22 cellular contexts compared by ENCODE assay signal in the genomic region with DNA sequence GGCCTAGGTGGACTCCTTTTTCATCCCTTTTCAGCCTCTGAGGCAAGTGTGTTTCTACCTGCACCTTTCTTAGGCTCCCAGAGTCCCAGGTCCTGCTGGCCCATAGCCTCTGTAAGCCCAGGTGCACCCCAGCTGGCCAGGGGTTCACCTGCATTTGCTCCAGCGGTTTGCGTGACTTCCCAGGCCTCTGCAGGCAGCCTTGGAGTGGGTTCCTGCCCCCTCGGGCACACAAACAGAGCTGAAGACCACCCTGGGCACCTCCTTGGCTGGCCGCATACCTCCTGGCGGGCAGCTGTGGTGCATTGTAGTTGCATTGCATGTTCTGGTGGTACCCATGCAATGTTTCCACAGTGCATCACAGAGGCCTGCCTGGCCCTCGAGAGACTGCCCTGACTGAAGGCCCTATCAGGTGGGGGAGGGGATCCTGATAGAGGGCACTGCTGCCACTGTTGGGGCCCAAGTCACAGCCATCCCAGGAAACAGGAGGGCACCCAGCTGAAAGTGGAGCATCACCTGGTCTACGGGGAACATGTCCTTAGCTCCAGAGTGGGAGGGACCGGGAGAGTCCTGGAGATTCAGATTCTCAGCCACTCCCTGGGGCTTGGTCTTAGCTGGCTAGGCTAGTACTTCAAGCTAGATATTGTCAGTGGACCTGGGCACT. TPM values are rescaled to one million over a fixed set of nuclear protein-coding genes. Genes with fewer than 3 reads are reported as not detected.
DNase-seq lines count a peak whose midpoint lies in the region; ATAC-seq, FAIRE-seq and TF ChIP-seq lines count a peak whose summit lies in the region.
"Had no signal": no experiment of that assay in that cellular context is flagged by ENCODE, and none has a peak within 500 bp of the region (broad histone marks: within the 10 kb centered on the region; RNA-seq: fewer than 3 reads in every experiment).

No MANE protein-coding gene starts in this region.

- H3K9me3 Mint-ChIP-seq in chondrocyte (ENCODE audit: low read depth) = no peaks in the 10 kb centered on the region
- no peaks in the 10 kb centered on the region for H3K9me3 Mint-ChIP-seq in stimulated activated naive B cell treated with anti-CD40 and anti-IgM and Interleukin-4, amounts not matched to agents 10 μg/mL and 1 μg/mL and 100 μg/mL, for 72 hours
- H3K9me3 Mint-ChIP-seq: CD14-positive monocyte; CD8-positive, alpha-beta T cell; GM23338 had no signal

- H2BK5ac ChIP-seq in neuronal stem cell (ENCODE audit: low read length) = no peak overlapping the region

- H3K4me2 ChIP-seq in HepG2 (ENCODE audit: low read depth, low read length) = no peak overlapping the region
- no peak overlapping the region for H3K4me2 ChIP-seq in neuronal stem cell (ENCODE audit: insufficient read depth, low read length, poor library complexity, severe bottlenecking)
- H3K4me2 ChIP-seq: A549, GM23338 had no signal

- H3K79me1 ChIP-seq in neuronal stem cell (ENCODE audit: low read depth, low read length) = peaks cover 5% of the 10 kb centered on the region

- H3K23ac ChIP-seq in neuronal stem cell (ENCODE audit: low read depth, low read length, poor library complexity) = no peak overlapping the region

- H3K9me3 ChIP-seq in HepG2 (ENCODE audit: low read length) (no peaks in the 10 kb centered on the region), right lobe of liver (no peaks in the 10 kb centered on the region), neuronal stem cell (replicated peaks in 1 of 2; ENCODE audit: control insufficient read depth in 2 of 2, insufficient read depth in 1 of 2, low read depth in 1 of 2, low read length in 2 of 2) (peaks cover 0 to 1% of the 10 kb centered on the region in 2 donors)
- H3K9me3 ChIP-seq: A549 had no signal

- no peak overlapping the region for H3K4me3 Mint-ChIP-seq in chondrocyte (ENCODE audit: unreplicated experiment)
- no peak overlapping the region for H3K4me3 Mint-ChIP-seq in stimulated activated naive B cell treated with anti-CD40 and anti-IgM and Interleukin-4, amounts not matched to agents 10 μg/mL and 1 μg/mL and 100 μg/mL, for 72 hours
- H3K4me3 Mint-ChIP-seq: CD14-positive monocyte; CD8-positive, alpha-beta T cell; GM23338 had no signal

- no peaks in the 10 kb centered on the region for H3K27me3 Mint-ChIP-seq in chondrocyte (ENCODE audit: low read depth)
- no peaks in the 10 kb centered on the region for H3K27me3 Mint-ChIP-seq in stimulated activated naive B cell treated with anti-CD40 and anti-IgM and Interleukin-4, amounts not matched to agents 10 μg/mL and 1 μg/mL and 100 μg/mL, for 72 hours

- no peaks in the 10 kb centered on the region for H3K27me3 ChIP-seq in HepG2 (ENCODE audit: control insufficient read depth in 1 of 2, insufficient read depth in 2 of 2, low read length in 2 of 2)
- H3K27me3 ChIP-seq in right lobe of liver = no peaks in the 10 kb centered on the region
- H3K27me3 ChIP-seq in neuronal stem cell (ENCODE audit: control insufficient read depth in 3 of 3, insufficient read depth in 3 of 3, low read depth in 1 of 3, low read length in 3 of 3) = no peaks in the 10 kb centered on the region

- H3K79me2 ChIP-seq in HepG2 (ENCODE audit: insufficient read depth, low read length) = no peaks in the 10 kb centered on the region

- H4K20me1 ChIP-seq in HepG2 (ENCODE audit: insufficient read depth, low read length) = no peaks in the 10 kb centered on the region

- in situ Hi-C loops in HepG2 (cut with HindIII; ENCODE audit: extremely low pct_ligation_motif_present, low pct_unique_long_range_greater_than_20kb) = no loop called here

- FAIRE-seq in HepG2 (lab: Jason Lieb, UNC) = no peak
- FAIRE-seq: A549, D721Med, G401.6 had no signal

- no peak overlapping the region for H3K27ac Mint-ChIP-seq in chondrocyte (ENCODE audit: unreplicated experiment)
- peak overlapping the region; percentile 25 for H3K27ac Mint-ChIP-seq in stimulated activated naive B cell treated with anti-CD40 and anti-IgM and Interleukin-4, amounts not matched to agents 10 μg/mL and 1 μg/mL and 100 μg/mL, for 72 hours
- H3K27ac Mint-ChIP-seq: CD14-positive monocyte; CD8-positive, alpha-beta T cell; GM23338 had no signal

- intact Hi-C loops in HepG2 (cut with micrococcal nuclease; ENCODE audit: unreplicated experiment) = no loop called here
- intact Hi-C loops in right lobe of liver (cut with DNase I) = no loop called here
- intact Hi-C loops in lower leg skin (cut with DNase I; ENCODE audit: low total_unique reads) = no loop called here

- H2BK120ac ChIP-seq in neuronal stem cell (ENCODE audit: low read depth, low read length) = no peak overlapping the region

- peak overlapping the region; percentile 57 for H4K8ac ChIP-seq in neuronal stem cell (ENCODE audit: low read depth, low read length)

- H2BK15ac ChIP-seq in neuronal stem cell (ENCODE audit: low read length) = no peak overlapping the region

- H3K27ac ChIP-seq in HepG2 (ENCODE audit: extremely low read length, insufficient read depth, low read length) = no peak overlapping the region
- no peak overlapping the region for H3K27ac ChIP-seq in right lobe of liver
- H3K27ac ChIP-seq in neuronal stem cell (replicated peaks; ENCODE audit: low read length) = no peak overlapping the region
- H3K27ac ChIP-seq: A549 had no signal

- no peak for ATAC-seq in HepG2
- no peak for ATAC-seq in right lobe of liver
- ATAC-seq in stimulated activated naive B cell treated with anti-CD40 and anti-IgM and Interleukin-4, amounts not matched to agents 10 μg/mL and 1 μg/mL and 100 μg/mL, for 72 hours (replicated peaks) = no peak
- ATAC-seq: A549; CD8-positive, alpha-beta T cell; GM23338 had no signal

- DNase-seq in HepG2 (ENCODE audit: low spot score) = no peak
- DNase-seq in right lobe of liver = no peak
- peak; percentile 55 for DNase-seq in chondrocyte (ENCODE audit: low spot score)
- no peak for DNase-seq in neuronal stem cell (ENCODE audit: low spot score)
- DNase-seq in stimulated activated naive B cell treated with anti-CD40 and anti-IgM and Interleukin-4, amounts not matched to agents 10 μg/mL and 1 μg/mL and 100 μg/mL, for 72 hours = no peak
- no peak for DNase-seq in OCI-M2 (lab: John Stamatoyannopoulos, UW; ENCODE audit: unreplicated experiment)
- DNase-seq in activated CD8-positive, alpha-beta memory T cell treated with anti-CD3 and anti-CD28 coated beads for 24 hours = no peak
- DNase-seq in lower leg skin (ENCODE audit: low spot score in 2 of 2) = no peak
- DNase-seq: CD8-positive, alpha-beta T cell; COR-L47; DMS153; DMS79 treated with DMSO at 0.1 percent for 48 hours; EL; H7 had no signal

- no peak overlapping the region for H3K18ac ChIP-seq in neuronal stem cell (ENCODE audit: low read length)

- peak in 1 of 2 experiments; percentile 27; a peak in 1 of 4 replicates for TF ChIP-seq POLR2A in HepG2 (IDR thresholded peaks at IDR 0.05; ENCODE audit: insufficient read depth in 1 of 2, low read depth in 2 of 2, low read length in 2 of 2)
- TF ChIP-seq POLR2A in right lobe of liver (IDR thresholded peaks at IDR 0.05) = no peak
- no peak for TF ChIP-seq POLR2A in lower leg skin (IDR thresholded peaks at IDR 0.05)

- H3K4me3 ChIP-seq in HepG2 (replicated peaks in 1 of 3; ENCODE audit: insufficient read depth in 1 of 3, low read depth in 2 of 3, low read length in 3 of 3) (no peak overlapping the region), right lobe of liver (no peak overlapping the region), neuronal stem cell (ENCODE audit: low read length in 2 of 2) (peak overlapping the region in 1 of 2 donors; percentile 23), lower leg skin (ENCODE audit: low read depth, poor library complexity, severe bottlenecking) (no peak overlapping the region)
- H3K4me3 ChIP-seq: A549, GM23338 had no signal

- TF ChIP-seq CTCF in HepG2 (CRISPR knock-in tag; IDR thresholded peaks at IDR 0.05) = no peak
- no peak for TF ChIP-seq CTCF in right lobe of liver (IDR thresholded peaks at IDR 0.05)
- no peak for TF ChIP-seq CTCF in chondrocyte (IDR thresholded peaks at IDR 0.05)
- TF ChIP-seq CTCF in lower leg skin (IDR thresholded peaks at IDR 0.05) = no peak

- no peak overlapping the region for H4K91ac ChIP-seq in neuronal stem cell (ENCODE audit: low read depth, low read length, poor library complexity)

- no peak overlapping the region for H2AK5ac ChIP-seq in neuronal stem cell (ENCODE audit: low read depth, low read length)

- no TSS peak for BruUV-seq in HepG2 (replicated peaks; lab: Mats Ljungman, UMichigan)

- POLR2A ChIA-PET in HepG2 (lab: Yijun Ruan, JAX) = no interaction called here

- H3K4me1 Mint-ChIP-seq in chondrocyte (ENCODE audit: low read depth) = no peaks in the 10 kb centered on the region
- peaks cover 13 to 26% of the 10 kb centered on the region in 2 donors for H3K4me1 Mint-ChIP-seq in stimulated activated naive B cell treated with anti-CD40 and anti-IgM and Interleukin-4, amounts not matched to agents 10 μg/mL and 1 μg/mL and 100 μg/mL, for 72 hours
- H3K4me1 Mint-ChIP-seq: CD14-positive monocyte, GM23338 had no signal

- no peak for TF ChIP-seq EP300 in HepG2 (IDR thresholded peaks at IDR 0.05; ENCODE audit: low read depth in 2 of 2, low read length in 2 of 2)
- no peak for TF ChIP-seq EP300 in HepG2 (CRISPR knock-in tag; IDR thresholded peaks at IDR 0.05; ENCODE audit: borderline replicate concordance)

- H3K36me3 ChIP-seq in HepG2 (replicated peaks in 1 of 2; ENCODE audit: control insufficient read depth in 1 of 2, insufficient read depth in 2 of 2, low read length in 2 of 2) (peaks cover 48 to 88% of the 10 kb centered on the region in 2 experiments), right lobe of liver (peaks cover 0 to 83% (median 26%) of the 10 kb centered on the region in 4 donors), neuronal stem cell (replicated peaks in 1 of 2; ENCODE audit: control insufficient read depth in 2 of 2, insufficient read depth in 2 of 2, low read length in 2 of 2) (peaks cover 81 to 98% of the 10 kb centered on the region in 2 donors)

- no peak overlapping the region for H2BK12ac ChIP-seq in neuronal stem cell (ENCODE audit: low read length)

- WGBS in HepG2 (ENCODE audit: low lambda C conversion rate) = 95% methylated on average over 6 of the region's 8 CpGs
- WGBS in right lobe of liver (ENCODE audit: insufficient coverage, low coverage, low lambda C conversion rate, missing lambda C conversion rate) = 100% methylated on average over 3 of the region's 8 CpGs
- no CpG with 5 or more reads among the region's 8 CpGs for whole genome bisulfite sequencing in neuronal stem cell (ENCODE audit: extremely low coverage in 2 of 2, insufficient read length in 2 of 2, insufficient replicate concordance in 1 of 2), 2 donors
- WGBS in lower leg skin, 2 donors = 93% methylated on average over 6 to 8 of the region's 8 CpGs

- H3K9ac ChIP-seq in HepG2 (ENCODE audit: insufficient read depth, low read depth, low read length) (no peak overlapping the region), neuronal stem cell (ENCODE audit: low read depth, low read length, poor library complexity) (no peak overlapping the region)

- CTCF ChIA-PET in HepG2 (lab: Yijun Ruan, JAX; ENCODE audit: low intra/inter-chr PET ratio, low total read pairs) = no interaction called here

- H2AFZ ChIP-seq in HepG2 (ENCODE audit: low read length) (no peak overlapping the region), neuronal stem cell (ENCODE audit: low read length) (no peak overlapping the region)
- H2AFZ ChIP-seq: GM23338 had no signal

- no peak for TF ChIP-seq RAD21 in HepG2 (CRISPR knock-in tag; IDR thresholded peaks at IDR 0.05)

- H3K4me1 ChIP-seq in HepG2 (ENCODE audit: insufficient read depth, low read length) (no peaks in the 10 kb centered on the region), right lobe of liver (peaks cover 0 to 26% (median 7%) of the 10 kb centered on the region in 4 donors), neuronal stem cell (ENCODE audit: control insufficient read depth in 2 of 2, insufficient read depth in 1 of 2, low read depth in 1 of 2, low read length in 2 of 2) (no peaks in the 10 kb centered on the region)
- H3K4me1 ChIP-seq: A549 had no signal

- no peak overlapping the region for H3K14ac ChIP-seq in neuronal stem cell (ENCODE audit: low read length)

- H3K36me3 Mint-ChIP-seq in chondrocyte (ENCODE audit: low read depth) = peaks cover 24% of the 10 kb centered on the region
- peaks cover 41 to 89% of the 10 kb centered on the region in 2 donors for H3K36me3 Mint-ChIP-seq in stimulated activated naive B cell treated with anti-CD40 and anti-IgM and Interleukin-4, amounts not matched to agents 10 μg/mL and 1 μg/mL and 100 μg/mL, for 72 hours

- no peak overlapping the region for H3K4ac ChIP-seq in neuronal stem cell (ENCODE audit: low read length)

RNA-seq across cellular contexts. Expression of a gene that starts 14.1 kb away (rescaled TPM):
- total RNA-seq in HepG2 (2016; rRNA removed; fragmentation: Illumina TruSeq; extraction: Trizol) (not detected in 2 replicates), right lobe of liver (not detected), chondrocyte (not detected in 3 replicates), lower leg skin (1 to 10 TPM in 2 of 4 donors, under 1 TPM in 2; 0.46 to 2.0 (median 1.0) TPM)
- not detected in 2 replicates for total RNA-seq in HepG2 (2016; cell fraction: cytosol; rRNA removed; fragmentation: Illumina TruSeq; extraction: Trizol; ENCODE audit: low read depth)
- total RNA-seq in HepG2 (2016; cell fraction: insoluble cytoplasmic fraction; rRNA removed; fragmentation: Illumina TruSeq; extraction: Trizol) = not detected in 2 replicates
- total RNA-seq in HepG2 (2016; cell fraction: membrane; rRNA removed; fragmentation: Illumina TruSeq; extraction: Trizol) = not detected in 2 replicates
- not detected in 2 replicates for total RNA-seq in HepG2 (2016; cell fraction: nucleus; rRNA removed; fragmentation: Illumina TruSeq; extraction: Trizol)
- not detected in 2 replicates for polyA plus RNA-seq in HepG2 (2011; rRNA removed)
- polyA plus RNA-seq in HepG2 (2011; cell fraction: cytosol; rRNA removed) = not detected in 2 replicates
- polyA plus RNA-seq in HepG2 (2011; cell fraction: nucleus; rRNA removed) = not detected in 2 replicates
- polyA plus RNA-seq in HepG2 (2012) = not detected in 2 replicates
- polyA plus RNA-seq in HepG2 (2016; cell fraction: cytosol; fragmentation: Illumina TruSeq; extraction: Trizol; ENCODE audit: low read depth) = not detected in 2 replicates
- not detected in 2 replicates for polyA plus RNA-seq in HepG2 (2016; cell fraction: insoluble cytoplasmic fraction; fragmentation: Illumina TruSeq; extraction: Trizol; ENCODE audit: low read depth)
- polyA plus RNA-seq in HepG2 (2016; cell fraction: membrane; fragmentation: Illumina TruSeq; extraction: Trizol; ENCODE audit: low read depth) = not detected in 2 replicates
- not detected in 2 replicates for polyA plus RNA-seq in HepG2 (2016; cell fraction: nucleus; fragmentation: Illumina TruSeq; extraction: Trizol; ENCODE audit: insufficient read depth, low read depth)
- not detected in 2 replicates for polyA minus RNA-seq in HepG2 (2011; rRNA and poly(A)+ RNA removed; ENCODE audit: low replicate concordance)
- polyA minus RNA-seq in HepG2 (2011; cell fraction: cytosol; rRNA and poly(A)+ RNA removed) = not detected in 2 replicates
- polyA minus RNA-seq in HepG2 (2011; cell fraction: nucleus; rRNA and poly(A)+ RNA removed) = not detected in 2 replicates
- 0.07 TPM for polyA plus RNA-seq in neuronal stem cell (2013, experiment 1 of 2)
- 0.14 TPM for polyA plus RNA-seq in neuronal stem cell (2013, experiment 2 of 2)
- total RNA-seq: HT-29 had no signal
- polyA plus RNA-seq: AG04450, BJ, CD14-positive monocyte, GM23338 had no signal

RNA-seq across cellular contexts. Expression of a gene that starts 25.8 kb away (rescaled TPM):
- total RNA-seq in HepG2 (2016; rRNA removed; fragmentation: Illumina TruSeq; extraction: Trizol) (0.11 TPM in 1 of 2 replicates, not detected in the other), right lobe of liver (under 1 TPM in 4 of 6 experiments, not detected in 2; 0.04 to 0.22 (median 0.18) TPM), chondrocyte (0.07 to 0.56 TPM (median 0.21 TPM) in 3 replicates), lower leg skin (1 to 10 TPM; 1.6 to 2.9 (median 1.7) TPM)
- 0.10 TPM in 1 of 2 replicates, not detected in the other for total RNA-seq in HepG2 (2016; cell fraction: cytosol; rRNA removed; fragmentation: Illumina TruSeq; extraction: Trizol; ENCODE audit: low read depth)
- 0.17 TPM in 1 of 2 replicates, not detected in the other for total RNA-seq in HepG2 (2016; cell fraction: insoluble cytoplasmic fraction; rRNA removed; fragmentation: Illumina TruSeq; extraction: Trizol)
- total RNA-seq in HepG2 (2016; cell fraction: membrane; rRNA removed; fragmentation: Illumina TruSeq; extraction: Trizol) = 0.07 and 0.09 TPM in 2 replicates
- 0.25 and 0.38 TPM in 2 replicates for total RNA-seq in HepG2 (2016; cell fraction: nucleus; rRNA removed; fragmentation: Illumina TruSeq; extraction: Trizol)
- 0.22 and 0.29 TPM in 2 replicates for polyA plus RNA-seq in HepG2 (2011; rRNA removed)
- polyA plus RNA-seq in HepG2 (2011; cell fraction: cytosol; rRNA removed) = 0.03 and 0.04 TPM in 2 replicates
- 1.2 and 1.7 TPM in 2 replicates for polyA plus RNA-seq in HepG2 (2011; cell fraction: nucleus; rRNA removed)
- polyA plus RNA-seq in HepG2 (2012) = 0.16 and 0.31 TPM in 2 replicates
- polyA plus RNA-seq in HepG2 (2016; cell fraction: cytosol; fragmentation: Illumina TruSeq; extraction: Trizol; ENCODE audit: low read depth) = not detected in 2 replicates
- 0.05 TPM in 1 of 2 replicates, not detected in the other for polyA plus RNA-seq in HepG2 (2016; cell fraction: insoluble cytoplasmic fraction; fragmentation: Illumina TruSeq; extraction: Trizol; ENCODE audit: low read depth)
- 0.05 and 0.06 TPM in 2 replicates for polyA plus RNA-seq in HepG2 (2016; cell fraction: membrane; fragmentation: Illumina TruSeq; extraction: Trizol; ENCODE audit: low read depth)
- polyA plus RNA-seq in HepG2 (2016; cell fraction: nucleus; fragmentation: Illumina TruSeq; extraction: Trizol; ENCODE audit: insufficient read depth, low read depth) = 1.1 and 1.2 TPM in 2 replicates
- polyA minus RNA-seq in HepG2 (2011; rRNA and poly(A)+ RNA removed; ENCODE audit: low replicate concordance) = 0.46 and 1.4 TPM in 2 replicates
- 0.20 TPM in 1 of 2 replicates, not detected in the other for polyA minus RNA-seq in HepG2 (2011; cell fraction: cytosol; rRNA and poly(A)+ RNA removed)
- 0.26 and 0.37 TPM in 2 replicates for polyA minus RNA-seq in HepG2 (2011; cell fraction: nucleus; rRNA and poly(A)+ RNA removed)
- polyA plus RNA-seq in neuronal stem cell (2013, experiment 1 of 2) = 1.6 TPM
- 1.8 TPM for polyA plus RNA-seq in neuronal stem cell (2013, experiment 2 of 2)
- polyA plus RNA-seq: CD14-positive monocyte had no signal

RNA-seq across cellular contexts. Expression of a gene that starts 46.2 kb away (rescaled TPM):
- total RNA-seq in HepG2 (2016; rRNA removed; fragmentation: Illumina TruSeq; extraction: Trizol) (37.3 and 41.8 TPM in 2 replicates), right lobe of liver (1 to 10 TPM in 2 of 6 experiments, under 1 TPM in 2, not detected in 2; 0.29 to 3.7 (median 1.8) TPM), chondrocyte (3.3 to 9.3 TPM (median 3.3 TPM) in 3 replicates), lower leg skin (10 to 100 TPM in 2 of 4 donors, 1 to 10 TPM in 2; 5.9 to 20.2 (median 9.1) TPM)
- 13.0 and 13.7 TPM in 2 replicates for total RNA-seq in HepG2 (2016; cell fraction: cytosol; rRNA removed; fragmentation: Illumina TruSeq; extraction: Trizol; ENCODE audit: low read depth)
- total RNA-seq in HepG2 (2016; cell fraction: insoluble cytoplasmic fraction; rRNA removed; fragmentation: Illumina TruSeq; extraction: Trizol) = 37.1 and 38.5 TPM in 2 replicates
- 17.3 and 25.3 TPM in 2 replicates for total RNA-seq in HepG2 (2016; cell fraction: membrane; rRNA removed; fragmentation: Illumina TruSeq; extraction: Trizol)
- 25.4 and 26.0 TPM in 2 replicates for total RNA-seq in HepG2 (2016; cell fraction: nucleus; rRNA removed; fragmentation: Illumina TruSeq; extraction: Trizol)
- polyA plus RNA-seq in HepG2 (2011; rRNA removed) = 10.6 and 11.2 TPM in 2 replicates
- polyA plus RNA-seq in HepG2 (2011; cell fraction: cytosol; rRNA removed) = 6.7 and 15.2 TPM in 2 replicates
- 15.5 and 21.0 TPM in 2 replicates for polyA plus RNA-seq in HepG2 (2011; cell fraction: nucleus; rRNA removed)
- 4.9 and 8.1 TPM in 2 replicates for polyA plus RNA-seq in HepG2 (2012)
- 11.6 and 12.9 TPM in 2 replicates for polyA plus RNA-seq in HepG2 (2016; cell fraction: cytosol; fragmentation: Illumina TruSeq; extraction: Trizol; ENCODE audit: low read depth)
- 35.7 and 42.0 TPM in 2 replicates for polyA plus RNA-seq in HepG2 (2016; cell fraction: insoluble cytoplasmic fraction; fragmentation: Illumina TruSeq; extraction: Trizol; ENCODE audit: low read depth)
- 15.9 TPM in 2 replicates for polyA plus RNA-seq in HepG2 (2016; cell fraction: membrane; fragmentation: Illumina TruSeq; extraction: Trizol; ENCODE audit: low read depth)
- 29.0 and 31.5 TPM in 2 replicates for polyA plus RNA-seq in HepG2 (2016; cell fraction: nucleus; fragmentation: Illumina TruSeq; extraction: Trizol; ENCODE audit: insufficient read depth, low read depth)
- 31.7 and 74.0 TPM in 2 replicates for polyA minus RNA-seq in HepG2 (2011; rRNA and poly(A)+ RNA removed; ENCODE audit: low replicate concordance)
- 4.4 and 9.0 TPM in 2 replicates for polyA minus RNA-seq in HepG2 (2011; cell fraction: cytosol; rRNA and poly(A)+ RNA removed)
- 7.8 and 10.3 TPM in 2 replicates for polyA minus RNA-seq in HepG2 (2011; cell fraction: nucleus; rRNA and poly(A)+ RNA removed)
- 31.3 TPM for polyA plus RNA-seq in neuronal stem cell (2013, experiment 1 of 2)
- polyA plus RNA-seq in neuronal stem cell (2013, experiment 2 of 2) = 32.8 TPM
